17 cellular contexts compared by ENCODE assay signal in genomic region chr3:46607603-46608028, GRCh38. TPM values are rescaled to one million over a fixed set of nuclear protein-coding genes. Genes with fewer than 3 reads are reported as not detected.
DNase-seq lines count a peak whose midpoint lies in the region; ATAC-seq, FAIRE-seq and TF ChIP-seq lines count a peak whose summit lies in the region.
"Had no signal": no experiment of that assay in that cellular context is flagged by ENCODE, and none has a peak within 500 bp of the region (broad histone marks: within the 10 kb centered on the region; RNA-seq: fewer than 3 reads in every experiment).

No MANE protein-coding gene starts in this region.

- CTCF ChIA-PET in K562 (lab: Yijun Ruan, JAX; ENCODE audit: low intra/inter-chr PET ratio) = interaction anchor here (0.6 to 1.3 kb wide), 2 partner anchors 119 to 143 kb away, joined by 3 to 4 read pairs; partner anchors contain the start of gene LTF

- no peak overlapping the region for H3K4ac ChIP-seq in mesendoderm (ENCODE audit: low read depth, low read length)

- H3K18ac ChIP-seq in mesendoderm (ENCODE audit: low read length) = no peak overlapping the region

- no peaks in the 10 kb centered on the region for H3K9me1 ChIP-seq in K562 (ENCODE audit: control insufficient read depth, insufficient read depth, low read length)

- intact Hi-C loops in K562 (cut with micrococcal nuclease) = no loop called here

- TF ChIP-seq CTCF in DOHH2 (IDR thresholded peaks at IDR 0.05; ENCODE audit: low read depth, low read length, poor library complexity, severe bottlenecking) (peak; percentile 11), K562 (IDR thresholded peaks at IDR 0.05 in 2 of 3, conservative IDR thresholded peaks at IDR 0.05 in 1 of 3; ENCODE audit: insufficient read depth in 2 of 3, low read depth in 1 of 3, low read length in 3 of 3) (peak; percentile 55 to 74 (median 57))

- H3K36me3 ChIP-seq in DOHH2 (ENCODE audit: control insufficient read depth, low read length) (no peaks in the 10 kb centered on the region), Karpas-422 (ENCODE audit: insufficient read depth, low read length) (no peaks in the 10 kb centered on the region), K562 (ENCODE audit: control insufficient read depth, insufficient read depth, low read length) (no peaks in the 10 kb centered on the region), mesendoderm (ENCODE audit: control insufficient read depth, insufficient read depth, low read length) (no peaks in the 10 kb centered on the region)

- no peak overlapping the region for H3K4me2 ChIP-seq in DOHH2 (ENCODE audit: low read length)
- H3K4me2 ChIP-seq in Karpas-422 (ENCODE audit: low read depth, low read length, poor library complexity, severe bottlenecking) = no peak overlapping the region
- H3K4me2 ChIP-seq in K562 (ENCODE audit: insufficient read depth, low read length) = no peak overlapping the region
- no peak overlapping the region for H3K4me2 ChIP-seq in mesendoderm (ENCODE audit: low read length)

- H3F3A ChIP-seq in DOHH2 (ENCODE audit: control insufficient read depth, insufficient read depth) = no peaks in the 10 kb centered on the region

- peak in 1 of 2 experiments; percentile 52 for TF ChIP-seq RAD21 in K562 (CRISPR knock-in tag; conservative IDR thresholded peaks at IDR 0.05 in 1 of 2, IDR thresholded peaks at IDR 0.05 in 1 of 2)

- no peaks in the 10 kb centered on the region for H3K9me3 ChIP-seq in DOHH2 (ENCODE audit: control insufficient read depth, insufficient read depth, low read length)
- no peaks in the 10 kb centered on the region for H3K9me3 ChIP-seq in Karpas-422 (ENCODE audit: low read length)
- no peaks in the 10 kb centered on the region for H3K9me3 ChIP-seq in K562 (replicated peaks; ENCODE audit: control insufficient read depth, insufficient read depth, low read depth, low read length)

- 1% methylated on average over 6 of the region's 6 CpGs for WGBS in K562 (ENCODE audit: insufficient coverage, low coverage, missing lambda C conversion rate)
- WGBS in mesendoderm (ENCODE audit: extremely low coverage, insufficient coverage, low lambda C conversion rate) = no CpG with 5 or more reads among the region's 6 CpGs

- no peak for TF ChIP-seq POLR2A in K562 (conservative IDR thresholded peaks at IDR 0.05)

- BruUV-seq in K562 (replicated peaks; lab: Mats Ljungman, UMichigan) = no TSS peak

- H3K9me2 ChIP-seq in DOHH2 (replicated peaks; ENCODE audit: control insufficient read depth, low read length) (no peaks in the 10 kb centered on the region), Karpas-422 (replicated peaks; ENCODE audit: insufficient read depth, low read length) (no peaks in the 10 kb centered on the region)

- peak overlapping the region; percentile 15 for H3K56ac ChIP-seq in mesendoderm (ENCODE audit: low read length)

- no peak overlapping the region for H4K8ac ChIP-seq in mesendoderm (ENCODE audit: low read depth, low read length)

- 0 out of 2 replicates have a peak, but pooled peaks cover 3% of the 10 kb centered on the region for H3K27me3 ChIP-seq in DOHH2 (ENCODE audit: control insufficient read depth, low read length)
- no peaks in the 10 kb centered on the region for H3K27me3 ChIP-seq in Karpas-422 (ENCODE audit: low read length)
- peaks cover 34 to 35% of the 10 kb centered on the region in 2 experiments for H3K27me3 ChIP-seq in K562 (ENCODE audit: control insufficient read depth in 2 of 2, insufficient read depth in 2 of 2, low read length in 2 of 2)
- no peaks in the 10 kb centered on the region for H3K27me3 ChIP-seq in mesendoderm (ENCODE audit: insufficient read depth, low read length, poor library complexity)

- no peaks in the 10 kb centered on the region for H4K20me1 ChIP-seq in DOHH2 (ENCODE audit: control insufficient read depth, insufficient read depth, low read depth, low read length)
- no peaks in the 10 kb centered on the region for H4K20me1 ChIP-seq in Karpas-422 (ENCODE audit: insufficient read depth, low read depth, low read length)
- no peaks in the 10 kb centered on the region for H4K20me1 ChIP-seq in K562 (replicated peaks; ENCODE audit: control insufficient read depth, insufficient read depth, low read length)

- H2AK5ac ChIP-seq in mesendoderm (ENCODE audit: low read length) = no peak overlapping the region

- peak; percentile 86 for FAIRE-seq in K562 (lab: Jason Lieb, UNC)
- FAIRE-seq: D721Med, GM18507 had no signal

- ATAC-seq in K562 (peak; percentile 92), GM21576 (IDR thresholded peaks at IDR 0.05; ENCODE audit: unreplicated experiment) (no peak), HG02852 (IDR thresholded peaks at IDR 0.05; ENCODE audit: unreplicated experiment) (no peak)
- ATAC-seq: esophagus mucosa had no signal

- H3K79me1 ChIP-seq in mesendoderm (ENCODE audit: low read length) = no peaks in the 10 kb centered on the region

- no peak overlapping the region for H2BK5ac ChIP-seq in mesendoderm (ENCODE audit: low read length)

- peak; percentile 56 for DNase-seq in Karpas-422
- peak in 3 of 4 experiments; percentile 33 to 52 (median 48) for DNase-seq in K562 (ENCODE audit: extremely low read depth in 1 of 4, low spot score in 3 of 4)
- peak; percentile 87 for DNase-seq in mesendoderm
- DNase-seq in HT-29 (ENCODE audit: low spot score) = no peak
- DNase-seq in NCI-H1436 treated with DMSO at 0.1 percent for 48 hours (lab: John Stamatoyannopoulos, UW) = no peak
- DNase-seq: anterior cingulate cortex; left cardiac atrium; MM.1S; NCI-H510A treated with DMSO at 0.1 percent for 48 hours; stimulated activated CD4-positive, alpha-beta T cell treated with anti-CD3 and anti-CD28 coated beads, Interleukin-2, amount 100 ng/mL, for 24 hours; T-helper 1 cell had no signal

- H4K5ac ChIP-seq in mesendoderm (ENCODE audit: low read length) = no peak overlapping the region

- no peak overlapping the region for H3K23ac ChIP-seq in mesendoderm (ENCODE audit: low read length)

- no peak overlapping the region for H2BK120ac ChIP-seq in mesendoderm (ENCODE audit: low read depth, low read length)

- peak; percentile 62 for TF ChIP-seq EP300 in K562 (IDR thresholded peaks at IDR 0.05; ENCODE audit: low read length)

- H3K27ac ChIP-seq in DOHH2 (ENCODE audit: low read depth, low read length) = no peak overlapping the region
- H3K27ac ChIP-seq in Karpas-422 (ENCODE audit: low read length) = no peak overlapping the region
- no peak overlapping the region for H3K27ac ChIP-seq in K562 (ENCODE audit: extremely low read depth, low read depth, low read length)
- no peak overlapping the region for H3K27ac ChIP-seq in mesendoderm (ENCODE audit: low read depth, low read length)

- H3K9ac ChIP-seq in Karpas-422 (ENCODE audit: low read length) (no peak overlapping the region), K562 (ENCODE audit: insufficient read depth in 1 of 2, low read depth in 2 of 2, low read length in 2 of 2) (no peak overlapping the region), mesendoderm (ENCODE audit: low read length) (no peak overlapping the region)

- H3K4me3 ChIP-seq in DOHH2 (ENCODE audit: low read length) (no peak overlapping the region), Karpas-422 (ENCODE audit: low read length) (no peak overlapping the region), K562 (no peak overlapping the region), mesendoderm (ENCODE audit: low read length) (no peak overlapping the region)

- no peak overlapping the region for H2AFZ ChIP-seq in Karpas-422 (ENCODE audit: low read length)
- no peak overlapping the region for H2AFZ ChIP-seq in K562 (ENCODE audit: low read depth, low read length)

- H3K4me1 ChIP-seq in DOHH2 (ENCODE audit: control insufficient read depth, low read length) (no peaks in the 10 kb centered on the region), Karpas-422 (ENCODE audit: low read length) (no peaks in the 10 kb centered on the region), K562 (replicated peaks in 1 of 2; ENCODE audit: control insufficient read depth in 2 of 2, insufficient read depth in 2 of 2, low read length in 2 of 2) (no peaks in the 10 kb centered on the region), mesendoderm (ENCODE audit: control insufficient read depth, low read depth, low read length) (peaks cover 9% of the 10 kb centered on the region)

- no peaks in the 10 kb centered on the region for H3K79me2 ChIP-seq in DOHH2 (ENCODE audit: control insufficient read depth, low read length)
- H3K79me2 ChIP-seq in Karpas-422 (ENCODE audit: low read length) = no peaks in the 10 kb centered on the region
- H3K79me2 ChIP-seq in K562 (ENCODE audit: control insufficient read depth, insufficient read depth, low read length) = no peaks in the 10 kb centered on the region
- H3K79me2 ChIP-seq in mesendoderm (ENCODE audit: control insufficient read depth, insufficient read depth, low read length) = no peaks in the 10 kb centered on the region

- POLR2A ChIA-PET in K562 (lab: Yijun Ruan, JAX) = interaction anchor here (0.5 to 1.6 kb wide), 3 partner anchors 9 to 87 kb away, joined by 3 to 6 read pairs (median 3); no protein-coding TSS in a partner anchor

- H2BK15ac ChIP-seq in mesendoderm (replicated peaks; ENCODE audit: low read depth) = no peak overlapping the region

- in situ Hi-C loops in K562 (cut with MboI) = no loop called here

RNA-seq across cellular contexts. Expression of gene FAM240A, which starts 4.7 kb away (rescaled TPM):
- not detected in 2 replicates for total RNA-seq in Karpas-422 (2014; rRNA removed; shearing (Covaris generic); ENCODE audit: low replicate concordance)
- total RNA-seq in K562 (2011; cell fraction: chromatin; rRNA removed; ENCODE audit: low replicate concordance) = not detected in 2 replicates
- total RNA-seq in K562 (2011; cell fraction: nucleolus; rRNA removed) = not detected in 2 replicates
- not detected in 2 replicates for total RNA-seq in K562 (2011; cell fraction: nucleoplasm; rRNA removed)
- total RNA-seq in K562 (2014; rRNA removed) (not detected in 2 replicates), K562 (2014; rRNA removed; fragmentation: Illumina TruSeq; extraction: Trizol) (not detected in 2 replicates), K562 (2015; rRNA removed; fragmentation: Illumina TruSeq; extraction: Trizol) (not detected in 2 replicates), K562 (2021) (not detected in 2 replicates)
- polyA plus RNA-seq in K562 (2011; rRNA removed) (not detected in 2 replicates), K562 (2014; fragmentation: Illumina TruSeq; extraction: Trizol) (not detected in 2 replicates), K562 (2014; fragmentation: Nextera tagmentation; extraction: Ambion mirVana) (not detected), K562 (2014; rRNA removed) (not detected in 2 replicates)
- polyA plus RNA-seq in K562 (2011; cell fraction: cytosol; rRNA removed) = not detected in 2 replicates
- not detected in 2 replicates for polyA plus RNA-seq in K562 (2011; cell fraction: nucleus; rRNA removed)
- not detected in 2 replicates for polyA plus RNA-seq in K562 (2012)
- not detected in 2 replicates for polyA minus RNA-seq in K562 (2011; rRNA and poly(A)+ RNA removed)
- polyA minus RNA-seq in K562 (2011; cell fraction: cytosol; rRNA and poly(A)+ RNA removed) = not detected in 2 replicates
- polyA minus RNA-seq in K562 (2011; cell fraction: nucleus; rRNA and poly(A)+ RNA removed) = not detected in 2 replicates
- polyA plus RNA-seq in mesendoderm (2013, experiment 1 of 2) = 0.07 TPM
- 0.07 TPM for polyA plus RNA-seq in mesendoderm (2013, experiment 2 of 2)
- total RNA-seq in HT-29 (2014; rRNA removed; shearing (Covaris generic)) = not detected in 2 replicates
- total RNA-seq: esophagus mucosa, left cardiac atrium had no signal

RNA-seq across cellular contexts. Expression of gene LRRC2, which starts 41.5 kb away (rescaled TPM):
- total RNA-seq in Karpas-422 (2014; rRNA removed; shearing (Covaris generic); ENCODE audit: low replicate concordance) = not detected in 2 replicates
- total RNA-seq in K562 (2011; cell fraction: chromatin; rRNA removed; ENCODE audit: low replicate concordance) = not detected in 2 replicates
- total RNA-seq in K562 (2011; cell fraction: nucleolus; rRNA removed) = not detected in 2 replicates
- not detected in 2 replicates for total RNA-seq in K562 (2011; cell fraction: nucleoplasm; rRNA removed)
- total RNA-seq in K562 (2014; rRNA removed) (not detected in 2 replicates), K562 (2014; rRNA removed; fragmentation: Illumina TruSeq; extraction: Trizol) (not detected in 2 replicates), K562 (2015; rRNA removed; fragmentation: Illumina TruSeq; extraction: Trizol) (0.04 TPM in 1 of 2 replicates, not detected in the other), K562 (2021) (not detected in 2 replicates)
- polyA plus RNA-seq in K562 (2011; rRNA removed) (0.04 and 0.07 TPM in 2 replicates), K562 (2014; fragmentation: Illumina TruSeq; extraction: Trizol) (0.01 TPM in 1 of 2 replicates, not detected in the other), K562 (2014; fragmentation: Nextera tagmentation; extraction: Ambion mirVana) (under 1 TPM in 1 of 2 experiments, not detected in 1; 0.04 TPM), K562 (2014; rRNA removed) (0.01 TPM in 1 of 2 replicates, not detected in the other)
- polyA plus RNA-seq in K562 (2011; cell fraction: cytosol; rRNA removed) = not detected in 2 replicates
- polyA plus RNA-seq in K562 (2011; cell fraction: nucleus; rRNA removed) = not detected in 2 replicates
- polyA plus RNA-seq in K562 (2012) = 0.03 and 0.17 TPM in 2 replicates
- polyA minus RNA-seq in K562 (2011; rRNA and poly(A)+ RNA removed) = not detected in 2 replicates
- polyA minus RNA-seq in K562 (2011; cell fraction: cytosol; rRNA and poly(A)+ RNA removed) = not detected in 2 replicates
- polyA minus RNA-seq in K562 (2011; cell fraction: nucleus; rRNA and poly(A)+ RNA removed) = not detected in 2 replicates
- 3.4 TPM for polyA plus RNA-seq in mesendoderm (2013, experiment 1 of 2)
- polyA plus RNA-seq in mesendoderm (2013, experiment 2 of 2) = 3.4 TPM
- 0.52 and 0.84 TPM in 2 replicates for total RNA-seq in HT-29 (2014; rRNA removed; shearing (Covaris generic))

Comparison
In these comparisons a context has a peak if more than half of its experiments do, and no peak if none do; other contexts are left out.
1. DNase-seq: peak in Karpas-422 (single experiment), K562 (3 of 4) and mesendoderm (single experiment); none in HT-29 (single experiment) and NCI-H1436 treated with DMSO at 0.1 percent for 48 hours (single experiment).